Comparison of ENCODE assay signal across 10 cellular contexts in the genomic region with DNA sequence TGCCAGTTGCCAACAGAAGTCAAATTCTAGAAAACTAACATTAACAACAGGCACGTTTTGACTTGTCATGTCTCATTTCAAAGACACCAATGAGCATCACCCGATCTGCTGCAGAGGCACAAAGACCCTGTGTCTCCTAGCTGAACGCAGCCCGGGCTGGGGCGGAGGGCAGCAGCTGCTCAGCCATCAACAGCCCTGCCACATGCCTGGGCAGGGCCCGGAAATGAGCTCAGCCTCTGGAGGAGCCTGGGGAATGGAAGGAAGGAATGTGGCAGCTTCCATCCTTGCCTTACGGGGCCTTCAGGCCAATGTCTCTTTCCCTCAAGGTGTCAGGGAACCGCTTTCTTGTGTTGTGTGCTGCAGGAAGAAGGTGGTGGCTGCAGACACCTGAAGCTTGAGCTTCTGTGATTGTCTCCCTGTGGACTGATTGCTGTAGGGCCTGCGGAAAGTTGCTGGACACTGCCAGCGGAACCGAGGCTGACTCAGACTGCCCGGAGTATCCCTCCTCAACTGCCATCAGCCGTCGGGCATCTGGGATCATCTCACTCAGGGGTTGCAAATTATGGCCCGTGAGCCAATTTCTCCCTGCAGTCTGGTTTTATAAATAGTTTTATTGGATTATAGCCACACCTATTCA. TPM values are rescaled to one million over a fixed set of nuclear protein-coding genes. Genes with fewer than 3 reads are reported as not detected.
DNase-seq lines count a peak whose midpoint lies in the region; ATAC-seq and TF ChIP-seq lines count a peak whose summit lies in the region.
"Had no signal": no experiment of that assay in that cellular context is flagged by ENCODE, and none has a peak within 500 bp of the region (broad histone marks: within the 10 kb centered on the region; RNA-seq: fewer than 3 reads in every experiment).

No MANE protein-coding gene starts in this region.

- intact Hi-C loops in MCF 10A (cut with micrococcal nuclease) = loop anchor here (5.0 kb wide), 3 partner anchors 433 to 813 kb away; no protein-coding TSS in a partner anchor

- no peak overlapping the region for H4K5ac ChIP-seq in H9 (ENCODE audit: insufficient read length, low read depth, low read length)

- no peak overlapping the region for H3K23ac ChIP-seq in H9 (ENCODE audit: insufficient read length, low read depth, low read length)

- H2BK5ac ChIP-seq in H9 (ENCODE audit: insufficient read length, low read length) = no peak overlapping the region

- H3K9me3 Mint-ChIP-seq in MCF 10A (ENCODE audit: unreplicated experiment) (no peaks in the 10 kb centered on the region), H9 (peaks cover 4% of the 10 kb centered on the region in 2 experiments; a peak in 2 of 5 replicates)

- TF ChIP-seq CTCF in MCF 10A (IDR thresholded peaks at IDR 0.05; ENCODE audit: unreplicated experiment) (no peak), H9 (conservative IDR thresholded peaks at IDR 0.05) (no peak)

- H3K4ac ChIP-seq in H9 (ENCODE audit: low read depth, low read length) = no peak overlapping the region

- no peak overlapping the region for H2AK5ac ChIP-seq in H9 (ENCODE audit: insufficient read length, low read length)

- no peak overlapping the region for H3K9ac ChIP-seq in H9 (ENCODE audit: extremely low read depth, insufficient read length, low read length)

- H3K4me1 ChIP-seq in H9 (ENCODE audit: insufficient read depth, low read length) = peaks cover 5% of the 10 kb centered on the region

- H3K36me3 Mint-ChIP-seq in MCF 10A (ENCODE audit: insufficient read depth, unreplicated experiment) = peaks cover 18% of the 10 kb centered on the region
- H3K36me3 Mint-ChIP-seq in H9 (ENCODE audit: insufficient read depth in 1 of 3, low read depth in 3 of 3) = peaks cover 0 to 9% (median 2%) of the 10 kb centered on the region in 3 experiments; a peak in 3 of 7 replicates

- H2AFZ ChIP-seq in H9 (ENCODE audit: low read length) = no peak overlapping the region

- H4K8ac ChIP-seq in H9 (replicated peaks; ENCODE audit: insufficient read length, low read depth, low read length) = no peak overlapping the region

- POLR2A ChIA-PET in MCF 10A (lab: Yijun Ruan, JAX) = interaction anchor here (0.7 to 1.8 kb wide), 5 partner anchors 13 to 1179 kb away, joined by 3 to 14 read pairs (median 3); no protein-coding TSS in a partner anchor

- H3K27ac ChIP-seq in H9 (ENCODE audit: insufficient read length, low read depth, low read length) = no peak overlapping the region
- H3K27ac ChIP-seq: neutrophil, Peyer's patch had no signal

- H3K4me2 ChIP-seq in H9 (ENCODE audit: insufficient read depth, insufficient read length, low read length) = no peak overlapping the region

- H3K4me3 Mint-ChIP-seq in MCF 10A (ENCODE audit: unreplicated experiment) (no peak overlapping the region), H9 (no peak overlapping the region)

- H2BK120ac ChIP-seq in H9 (ENCODE audit: low read depth, low read length, poor library complexity, severe bottlenecking) = no peak overlapping the region

- no peaks in the 10 kb centered on the region for H3K79me2 ChIP-seq in H9 (ENCODE audit: insufficient read depth, low read length)

- no TSS peak for BruUV-seq in MCF 10A (replicated peaks; lab: Mats Ljungman, UMichigan)

- no peak overlapping the region for H3K4me3 ChIP-seq in MG63
- H3K4me3 ChIP-seq: Peyer's patch had no signal

- H3K56ac ChIP-seq in H9 (ENCODE audit: insufficient read length, low read depth, low read length) = no peak overlapping the region

- no peaks in the 10 kb centered on the region for H3K27me3 ChIP-seq in MG63
- H3K27me3 ChIP-seq in H9 (ENCODE audit: insufficient read depth, low read length) = no peaks in the 10 kb centered on the region; the same call in 1 of the 2 replicates
- H3K27me3 ChIP-seq: Peyer's patch had no signal

- no peaks in the 10 kb centered on the region for H3K23me2 ChIP-seq in H9 (ENCODE audit: insufficient read length, low read depth, low read length, poor library complexity, severe bottlenecking)

- no peak overlapping the region for H4K91ac ChIP-seq in H9 (ENCODE audit: insufficient read length, low read depth, low read length)

- ATAC-seq in GM18511 (IDR thresholded peaks at IDR 0.05; ENCODE audit: unreplicated experiment) = no peak

- no peak overlapping the region for H3T11ph ChIP-seq in H9 (ENCODE audit: low read length)

- H4K20me1 ChIP-seq in H9 (ENCODE audit: control insufficient read depth, insufficient read depth, insufficient read length) = no peaks in the 10 kb centered on the region

- H3K18ac ChIP-seq in H9 (ENCODE audit: insufficient read length, low read depth, low read length) = no peak overlapping the region

- peak; percentile 75 for DNase-seq in MG63
- DNase-seq in MCF 10A (ENCODE audit: unreplicated experiment) = peak; percentile 74
- peak in 36 of 51 donors; percentile 4 to 83 (median 49) for DNase-seq in hypothalamus (lab: John Stamatoyannopoulos, UW)
- DNase-seq in superior temporal gyrus (ENCODE audit: extremely low spot score) = peak; percentile 85
- DNase-seq in H9 = no peak
- DNase-seq in activated naive CD4-positive, alpha-beta T cell treated with anti-CD3 and anti-CD28 coated beads, Interleukin-2, amount 50 U/mL, for 16 hours = no peak
- no peak for DNase-seq in cerebellar nuclear complex (lab: John Stamatoyannopoulos, UW)
- DNase-seq: Peyer's patch had no signal

- no peaks in the 10 kb centered on the region for H3K27me3 Mint-ChIP-seq in MCF 10A (ENCODE audit: insufficient read depth, unreplicated experiment)
- peaks cover 8% of the 10 kb centered on the region for H3K27me3 Mint-ChIP-seq in H9 (ENCODE audit: low read depth)

- H3K14ac ChIP-seq in H9 (ENCODE audit: insufficient read depth, low read length) = no peak overlapping the region

- H3K79me1 ChIP-seq in H9 (ENCODE audit: insufficient read depth, low read depth, low read length, poor library complexity, severe bottlenecking) = no peaks in the 10 kb centered on the region

- no peaks in the 10 kb centered on the region for H3K36me3 ChIP-seq in MG63
- H3K36me3 ChIP-seq: neutrophil, Peyer's patch had no signal

- H3K9me3 ChIP-seq in MG63 (no peaks in the 10 kb centered on the region), H9 (ENCODE audit: control insufficient read depth, low read depth, low read length) (no peaks in the 10 kb centered on the region)
- H3K9me3 ChIP-seq: neutrophil, Peyer's patch had no signal

- peak overlapping the region; percentile 91 for H3K27ac Mint-ChIP-seq in MCF 10A (ENCODE audit: low read depth, unreplicated experiment)
- no peak overlapping the region for H3K27ac Mint-ChIP-seq in H9

- no peak overlapping the region for H2BK20ac ChIP-seq in H9 (ENCODE audit: low read depth, low read length, poor library complexity, severe bottlenecking)

- no peak overlapping the region for H2BK12ac ChIP-seq in H9 (ENCODE audit: insufficient read length, low read depth, low read length)

- H3K4me1 Mint-ChIP-seq in MCF 10A (ENCODE audit: insufficient read depth, unreplicated experiment) (peaks cover 61% of the 10 kb centered on the region), H9 (peaks cover 13 to 15% of the 10 kb centered on the region in 2 experiments)

- H2BK15ac ChIP-seq in H9 (ENCODE audit: low read depth, low read length) = no peak overlapping the region

- no CpG with 5 or more reads among the region's 15 CpGs for WGBS in H9 (ENCODE audit: extremely low coverage, insufficient read length, low lambda C conversion rate)

- CTCF ChIA-PET in MCF 10A (lab: Yijun Ruan, JAX) = interaction anchor here (0.6 to 4.8 kb wide), 16 partner anchors 8 to 813 kb away, joined by 3 to 34 read pairs (median 4); no protein-coding TSS in a partner anchor

RNA-seq across cellular contexts. Expression of gene CDH13, which starts 7.3 kb away (rescaled TPM):
- 0.89 TPM in 1 of 2 replicates, not detected in the other for total RNA-seq in MG63 (2014; rRNA removed; shearing (Covaris generic); ENCODE audit: low replicate concordance)
- total RNA-seq in MCF 10A (2022) (49.3 and 55.2 TPM in 2 replicates), H9 (2021) (1.5 and 2.4 TPM in 2 replicates)

Comparison
In these comparisons a context has a peak if more than half of its experiments do, and no peak if none do; other contexts are left out.
1. DNase-seq: peak in MG63 (single experiment), MCF 10A (single experiment), hypothalamus (36 of 51) and superior temporal gyrus (single experiment); none in H9 (single experiment), activated naive CD4-positive, alpha-beta T cell treated with anti-CD3 and anti-CD28 coated beads, Interleukin-2, amount 50 U/mL, for 16 hours (single experiment) and cerebellar nuclear complex (0 of 2).
2. RNA of gene CDH13, which starts 7.3 kb away (total RNA-seq): 49.3 to 55.2 TPM in MCF 10A; 1.5 to 2.4 TPM in H9 and 0.89 TPM in MG63; every median in the first group is over 10 times any median in the second.